ENCODE assay signal across 8 cellular contexts in the genomic region with DNA sequence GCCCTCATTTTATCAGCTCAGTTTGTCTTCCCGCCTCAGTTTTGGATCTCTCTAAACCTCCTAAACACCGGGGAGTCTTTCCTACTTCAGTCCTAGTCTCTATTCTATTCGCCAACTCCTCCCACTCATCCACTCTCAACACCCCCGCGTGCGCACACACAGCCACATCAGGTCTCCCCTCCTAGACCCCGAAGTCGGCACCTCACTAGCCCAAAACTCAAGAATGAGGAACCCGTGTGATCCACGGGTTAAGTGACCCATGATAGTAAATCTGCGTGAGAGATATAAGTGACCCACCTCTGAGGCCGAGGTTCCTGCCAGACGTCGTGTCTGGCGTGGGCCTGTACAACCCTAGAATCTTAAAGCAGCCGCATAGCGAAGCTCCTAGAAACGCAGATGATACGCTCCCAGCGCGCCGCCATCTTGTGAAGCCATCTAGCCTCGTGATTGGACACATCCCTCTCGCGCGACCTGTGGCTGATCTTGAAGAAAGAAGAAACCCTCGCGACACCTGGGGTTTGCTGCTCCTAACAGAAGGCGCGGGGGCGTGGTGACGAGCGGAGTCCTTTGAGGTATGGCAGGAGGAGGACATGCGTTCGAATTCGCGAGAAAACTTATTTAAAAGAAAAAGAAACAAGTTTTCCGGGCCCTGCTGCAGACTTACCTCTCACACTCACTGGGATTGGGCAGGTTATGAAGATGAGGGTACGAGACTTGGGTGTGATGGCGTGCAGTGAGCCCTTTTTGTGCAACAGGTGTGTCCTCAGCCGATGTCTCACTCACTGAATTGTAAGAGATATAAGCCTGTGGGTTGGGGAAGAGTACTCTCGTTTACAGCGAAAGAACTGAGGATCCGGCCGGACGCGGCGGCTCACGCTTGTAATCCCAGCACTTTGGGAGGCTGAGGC. TPM values are rescaled to one million over a fixed set of nuclear protein-coding genes. Genes with fewer than 3 reads are reported as not detected.
A peak's percentile ranks its signal among the peaks of the same experiment; 100 is the strongest.
DNase-seq lines count a peak whose midpoint lies in the region; ATAC-seq, FAIRE-seq and TF ChIP-seq lines count a peak whose summit lies in the region.

A gene with protein sequence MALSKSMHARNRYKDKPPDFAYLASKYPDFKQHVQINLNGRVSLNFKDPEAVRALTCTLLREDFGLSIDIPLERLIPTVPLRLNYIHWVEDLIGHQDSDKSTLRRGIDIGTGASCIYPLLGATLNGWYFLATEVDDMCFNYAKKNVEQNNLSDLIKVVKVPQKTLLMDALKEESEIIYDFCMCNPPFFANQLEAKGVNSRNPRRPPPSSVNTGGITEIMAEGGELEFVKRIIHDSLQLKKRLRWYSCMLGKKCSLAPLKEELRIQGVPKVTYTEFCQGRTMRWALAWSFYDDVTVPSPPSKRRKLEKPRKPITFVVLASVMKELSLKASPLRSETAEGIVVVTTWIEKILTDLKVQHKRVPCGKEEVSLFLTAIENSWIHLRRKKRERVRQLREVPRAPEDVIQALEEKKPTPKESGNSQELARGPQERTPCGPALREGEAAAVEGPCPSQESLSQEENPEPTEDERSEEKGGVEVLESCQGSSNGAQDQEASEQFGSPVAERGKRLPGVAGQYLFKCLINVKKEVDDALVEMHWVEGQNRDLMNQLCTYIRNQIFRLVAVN (minus strand): TSS at position 427 of the 908 bp plus-strand sequence. CDS start 9,557 bp downstream, outside the sequence.

- CTCF ChIA-PET in HepG2 (lab: Yijun Ruan, JAX; ENCODE audit: low intra/inter-chr PET ratio, low total read pairs): no interaction called here

- BruUV-seq in HepG2 (replicated peaks; lab: Mats Ljungman, UMichigan): no TSS peak

- peak within 1 kb of the TSS; percentile 98 for H3K4me3 ChIP-seq in CD4-positive, CD25-positive, alpha-beta regulatory T cell (ENCODE audit: low read depth, low read length)
- H3K4me3 ChIP-seq in dorsolateral prefrontal cortex (peak within 1 kb of the TSS; percentile 42 to 94 (median 80)), HepG2 (replicated peaks in 1 of 3; ENCODE audit: insufficient read depth in 1 of 3, low read depth in 2 of 3, low read length in 3 of 3) (peak within 1 kb of the TSS; percentile 70 to 88 (median 76))

- no peaks in the 10 kb centered on the region for H3K36me3 ChIP-seq in CD4-positive, CD25-positive, alpha-beta regulatory T cell (ENCODE audit: control insufficient read depth, insufficient read depth, low read length)
- no peaks in the 10 kb centered on the region for H3K36me3 ChIP-seq in HepG2 (replicated peaks in 1 of 2; ENCODE audit: control insufficient read depth in 1 of 2, insufficient read depth in 2 of 2, low read length in 2 of 2)

- TF ChIP-seq POLR2A in HepG2 (IDR thresholded peaks at IDR 0.05; ENCODE audit: insufficient read depth in 1 of 2, low read depth in 2 of 2, low read length in 2 of 2): peak; percentile 80 to 92

- H3K4me1 Mint-ChIP-seq in CD4-positive, CD25-positive, alpha-beta regulatory T cell: peaks cover 17 to 22% (median 18%) of the 10 kb centered on the region in 4 donors

- peak within 1 kb of the TSS; percentile 100 for H2AFZ ChIP-seq in HepG2 (ENCODE audit: low read length)

- H3K27me3 Mint-ChIP-seq in CD4-positive, CD25-positive, alpha-beta regulatory T cell: peaks cover 1% of the 10 kb centered on the region

- peak within 1 kb of the TSS; percentile 78 for H3K4me2 ChIP-seq in HepG2 (ENCODE audit: low read depth, low read length)

- H3K27ac ChIP-seq in CD4-positive, CD25-positive, alpha-beta regulatory T cell (ENCODE audit: insufficient read depth, low read length, poor library complexity, severe bottlenecking): peak within 1 kb of the TSS; percentile 93
- H3K27ac ChIP-seq in dorsolateral prefrontal cortex (peak within 1 kb of the TSS; percentile 76 to 98 (median 92)), HepG2 (ENCODE audit: extremely low read length, insufficient read depth, low read length) (peak within 1 kb of the TSS; percentile 91)

- H3K27me3 ChIP-seq in CD4-positive, CD25-positive, alpha-beta regulatory T cell (ENCODE audit: control insufficient read depth, insufficient read depth, low read length): no peaks in the 10 kb centered on the region
- no peaks in the 10 kb centered on the region for H3K27me3 ChIP-seq in dorsolateral prefrontal cortex
- no peaks in the 10 kb centered on the region; a peak in 1 of 5 replicates for H3K27me3 ChIP-seq in HepG2 (ENCODE audit: control insufficient read depth in 1 of 2, insufficient read depth in 2 of 2, low read length in 2 of 2)

- TF ChIP-seq RAD21 in HepG2 (CRISPR knock-in tag; IDR thresholded peaks at IDR 0.05): peak; percentile 15; the same call in 1 of the 2 replicates

- H3K4me1 ChIP-seq in CD4-positive, CD25-positive, alpha-beta regulatory T cell (ENCODE audit: control insufficient read depth, insufficient read depth, low read length, poor library complexity, severe bottlenecking): peaks cover 21% of the 10 kb centered on the region
- H3K4me1 ChIP-seq in HepG2 (ENCODE audit: insufficient read depth, low read length): peaks cover 45% of the 10 kb centered on the region

- peak; percentile 99 for ATAC-seq in CD4-positive, CD25-positive, alpha-beta regulatory T cell (ENCODE audit: low read depth in 2 of 2)
- ATAC-seq in GM19438 (IDR thresholded peaks at IDR 0.05; ENCODE audit: low read depth, unreplicated experiment): peak; percentile 94
- ATAC-seq in HG03571 (IDR thresholded peaks at IDR 0.05; ENCODE audit: unreplicated experiment): peak; percentile 93
- ATAC-seq in HepG2: peak; percentile 98

- H3K79me2 ChIP-seq in HepG2 (ENCODE audit: insufficient read depth, low read length): peaks cover 35% of the 10 kb centered on the region

- peaks cover 0 to 2% (median 0%) of the 10 kb centered on the region in 7 donors for H3K9me3 Mint-ChIP-seq in CD4-positive, CD25-positive, alpha-beta regulatory T cell

- in situ Hi-C loops in HepG2 (cut with HindIII; ENCODE audit: extremely low pct_ligation_motif_present, low pct_unique_long_range_greater_than_20kb): no loop called here

- intact Hi-C loops in dorsolateral prefrontal cortex (cut with DNase I): loop anchor here (5.0 kb wide), 2 partner anchors 81 to 94 kb away; a partner anchor contains a TSS
- intact Hi-C loops in HepG2 (cut with micrococcal nuclease; ENCODE audit: unreplicated experiment): loop anchor here (10.0 kb wide), 1 partner anchor 163 kb away; no protein-coding TSS in a partner anchor

- H3K27ac Mint-ChIP-seq in CD4-positive, CD25-positive, alpha-beta regulatory T cell: no peak within 1 kb of the TSS

- peak within 1 kb of the TSS in 1 of 4 donors; percentile 43 for H3K4me3 Mint-ChIP-seq in CD4-positive, CD25-positive, alpha-beta regulatory T cell

- peak; percentile 99 for FAIRE-seq in HepG2 (lab: Jason Lieb, UNC)

- peak; percentile 95 to 99 (median 96) for DNase-seq in CD4-positive, CD25-positive, alpha-beta regulatory T cell
- DNase-seq in NCI-H774 (lab: John Stamatoyannopoulos, UW): peak; percentile 88
- peak; percentile 91 to 98 for DNase-seq in activated CD4-positive, alpha-beta T cell treated with anti-CD3 and anti-CD28 coated beads, Interleukin-2, amount 50 U/mL, for 24 hours (ENCODE audit: low read depth in 1 of 2, low spot score in 1 of 2)
- DNase-seq in dorsolateral prefrontal cortex: peak; percentile 91 to 99 (median 96)
- peak; percentile 97 for DNase-seq in HepG2 (ENCODE audit: low spot score)
- DNase-seq in stimulated activated CD4-positive, alpha-beta T cell treated with anti-CD3 and anti-CD28 coated beads, Interleukin-4, amount 100 ng/mL, for 1 hour: peak; percentile 98

- TF ChIP-seq CTCF in dorsolateral prefrontal cortex (IDR thresholded peaks at IDR 0.05 in 54 of 56, conservative IDR thresholded peaks at IDR 0.05 in 2 of 56; ENCODE audit: low read depth in 1 of 56, partially characterized antibody in 56 of 56): peak in 35 of 56 donors; percentile 6 to 45 (median 25)
- no peak; the same call in 1 of the 2 replicates for TF ChIP-seq CTCF in HepG2 (CRISPR knock-in tag; IDR thresholded peaks at IDR 0.05)

- H3K9ac ChIP-seq in HepG2 (ENCODE audit: insufficient read depth, low read depth, low read length): peak within 1 kb of the TSS; percentile 88

- POLR2A ChIA-PET in HepG2 (lab: Yijun Ruan, JAX): interaction anchor here (0.5 to 2.4 kb wide), 19 partner anchors 10 to 1180 kb away, joined by 3 to 12 read pairs (median 4); a partner anchor contains a TSS

- H3K9me3 ChIP-seq in CD4-positive, CD25-positive, alpha-beta regulatory T cell (ENCODE audit: control insufficient read depth in 2 of 2, low read length in 2 of 2): no peaks in the 10 kb centered on the region
- no peaks in the 10 kb centered on the region for H3K9me3 ChIP-seq in HepG2 (ENCODE audit: low read length)

- TF ChIP-seq EP300 in HepG2 (IDR thresholded peaks at IDR 0.05; ENCODE audit: low read depth in 2 of 2, low read length in 2 of 2): no peak
- TF ChIP-seq EP300 in HepG2 (CRISPR knock-in tag; IDR thresholded peaks at IDR 0.05; ENCODE audit: borderline replicate concordance): no peak

- no peaks in the 10 kb centered on the region for H4K20me1 ChIP-seq in HepG2 (ENCODE audit: insufficient read depth, low read length)

- peaks cover 11% of the 10 kb centered on the region for H3K36me3 Mint-ChIP-seq in CD4-positive, CD25-positive, alpha-beta regulatory T cell

- WGBS in HepG2 (ENCODE audit: low lambda C conversion rate): under 1% methylated on average over 40 of the region's 49 CpGs

RNA-seq across cellular contexts. Expression of the gene that starts here (rescaled TPM):
- total RNA-seq in CD4-positive, CD25-positive, alpha-beta regulatory T cell: 39.2 TPM
- 10 to 100 TPM; 12.9 to 18.1 (median 16.3) TPM for polyA plus RNA-seq in CD4-positive, CD25-positive, alpha-beta regulatory T cell
- total RNA-seq in dorsolateral prefrontal cortex (10 to 100 TPM; 19.6 to 52.4 (median 31.1) TPM), HepG2 (2016; rRNA removed; fragmentation: Illumina TruSeq; extraction: Trizol) (18.5 and 28.9 TPM in 2 replicates)
- total RNA-seq in HepG2 (2016; cell fraction: cytosol; rRNA removed; fragmentation: Illumina TruSeq; extraction: Trizol; ENCODE audit: low read depth): 3.7 and 4.1 TPM in 2 replicates
- total RNA-seq in HepG2 (2016; cell fraction: insoluble cytoplasmic fraction; rRNA removed; fragmentation: Illumina TruSeq; extraction: Trizol): 21.0 and 29.4 TPM in 2 replicates
- total RNA-seq in HepG2 (2016; cell fraction: membrane; rRNA removed; fragmentation: Illumina TruSeq; extraction: Trizol): 8.5 and 9.2 TPM in 2 replicates
- total RNA-seq in HepG2 (2016; cell fraction: nucleus; rRNA removed; fragmentation: Illumina TruSeq; extraction: Trizol): 24.8 and 35.3 TPM in 2 replicates
- polyA plus RNA-seq in HepG2 (2011; rRNA removed): 10.5 and 11.6 TPM in 2 replicates
- polyA plus RNA-seq in HepG2 (2011; cell fraction: cytosol; rRNA removed): 7.2 and 10.1 TPM in 2 replicates
- 9.0 and 9.8 TPM in 2 replicates for polyA plus RNA-seq in HepG2 (2011; cell fraction: nucleus; rRNA removed)
- polyA plus RNA-seq in HepG2 (2012): 9.2 and 11.4 TPM in 2 replicates
- 2.3 and 2.8 TPM in 2 replicates for polyA plus RNA-seq in HepG2 (2016; cell fraction: cytosol; fragmentation: Illumina TruSeq; extraction: Trizol; ENCODE audit: low read depth)
- polyA plus RNA-seq in HepG2 (2016; cell fraction: insoluble cytoplasmic fraction; fragmentation: Illumina TruSeq; extraction: Trizol; ENCODE audit: low read depth): 23.7 and 23.9 TPM in 2 replicates
- 4.7 and 6.0 TPM in 2 replicates for polyA plus RNA-seq in HepG2 (2016; cell fraction: membrane; fragmentation: Illumina TruSeq; extraction: Trizol; ENCODE audit: low read depth)
- polyA plus RNA-seq in HepG2 (2016; cell fraction: nucleus; fragmentation: Illumina TruSeq; extraction: Trizol; ENCODE audit: insufficient read depth, low read depth): 25.7 and 28.3 TPM in 2 replicates
- 15.4 and 29.1 TPM in 2 replicates for polyA minus RNA-seq in HepG2 (2011; rRNA and poly(A)+ RNA removed; ENCODE audit: low replicate concordance)
- polyA minus RNA-seq in HepG2 (2011; cell fraction: cytosol; rRNA and poly(A)+ RNA removed): 7.4 and 8.2 TPM in 2 replicates
- polyA minus RNA-seq in HepG2 (2011; cell fraction: nucleus; rRNA and poly(A)+ RNA removed): 36.6 and 37.7 TPM in 2 replicates

Comparison
In these comparisons a context has a peak if more than half of its experiments do, and no peak if none do; other contexts are left out.
1. Peak in every context shown above with its lines: DNase-seq, ATAC-seq, H3K4me3 ChIP-seq and H3K27ac ChIP-seq.